Comparison of ENCODE assay signal across 20 cellular contexts in genomic region chr22:16932577-16932976, GRCh38.
A peak's percentile ranks its signal among the peaks of the same experiment; 100 is the strongest.
DNase-seq lines count a peak whose midpoint lies in the region; ATAC-seq and TF ChIP-seq lines count a peak whose summit lies in the region.
"Had no signal": no experiment of that assay in that cellular context is flagged by ENCODE, and none has a peak within 500 bp of the region (broad histone marks: within the 10 kb centered on the region; RNA-seq: fewer than 3 reads in every experiment).

No MANE protein-coding gene starts in this region.

- no peak overlapping the region for H3K4me2 ChIP-seq in H9 (ENCODE audit: insufficient read depth, insufficient read length, low read length)

- peaks cover 59% of the 10 kb centered on the region for H3K27me3 Mint-ChIP-seq in H9 (ENCODE audit: low read depth)

- H3K23me2 ChIP-seq in H9 (ENCODE audit: insufficient read length, low read depth, low read length, poor library complexity, severe bottlenecking), result no peaks in the 10 kb centered on the region

- H3K23ac ChIP-seq in H9 (ENCODE audit: insufficient read length, low read depth, low read length), result no peak overlapping the region

- no peak overlapping the region for H3K4ac ChIP-seq in H9 (ENCODE audit: low read depth, low read length)

- no peak overlapping the region for H2BK5ac ChIP-seq in H9 (ENCODE audit: insufficient read length, low read length)

- H3K9me3 Mint-ChIP-seq in H9, result peaks cover 90 to 100% of the 10 kb centered on the region in 2 experiments
- H3K9me3 Mint-ChIP-seq: activated T-cell treated with anti-CD3 and anti-CD28 coated beads, Interleukin-2, amount 50 U/mL, for 4 hours had no signal

- no CpG with 5 or more reads among the region's 3 CpGs for WGBS in H9 (ENCODE audit: extremely low coverage, insufficient read length, low lambda C conversion rate)
- WGBS in lung, 2 donors, result 51 to 56% methylated on average over 3 of the region's 3 CpGs

- H3K27me3 ChIP-seq in H9 (ENCODE audit: insufficient read depth, low read length), result no peaks in the 10 kb centered on the region; the same call in 1 of the 2 replicates
- no peaks in the 10 kb centered on the region for H3K27me3 ChIP-seq in lung (ENCODE audit: control insufficient read depth, insufficient read depth)
- H3K27me3 ChIP-seq: SJSA1 had no signal

- H3K56ac ChIP-seq in H9 (ENCODE audit: insufficient read length, low read depth, low read length), result no peak overlapping the region

- no peak overlapping the region for H2BK20ac ChIP-seq in H9 (ENCODE audit: low read depth, low read length, poor library complexity, severe bottlenecking)

- H3K79me1 ChIP-seq in H9 (ENCODE audit: insufficient read depth, low read depth, low read length, poor library complexity, severe bottlenecking), result no peaks in the 10 kb centered on the region

- no peaks in the 10 kb centered on the region for H3K9me3 ChIP-seq in H9 (ENCODE audit: control insufficient read depth, low read depth, low read length)
- no peaks in the 10 kb centered on the region for H3K9me3 ChIP-seq in lung (ENCODE audit: control insufficient read depth in 2 of 2, insufficient read depth in 1 of 2, low read length in 1 of 2)
- H3K9me3 ChIP-seq: mucosa of descending colon, pancreas, SJSA1, upper lobe of right lung had no signal

- no peak overlapping the region for H2AK5ac ChIP-seq in H9 (ENCODE audit: insufficient read length, low read length)

- in situ Hi-C loops in SK-MEL-5 (cut with HindIII; ENCODE audit: low pct_unique_long_range_greater_than_20kb, low sequenced_read_pairs), result no loop called here

- no peak overlapping the region for H4K5ac ChIP-seq in H9 (ENCODE audit: insufficient read length, low read depth, low read length)

- TF ChIP-seq CTCF in H9 (conservative IDR thresholded peaks at IDR 0.05), result peak; percentile 34; the same call in 1 of the 3 replicates
- no peak for TF ChIP-seq CTCF in lung (IDR thresholded peaks at IDR 0.05; ENCODE audit: control extremely low read depth, extremely low read depth)

- no peak overlapping the region for H3K27ac ChIP-seq in H9 (ENCODE audit: insufficient read length, low read depth, low read length)
- no peak overlapping the region for H3K27ac ChIP-seq in lung (ENCODE audit: low read depth in 1 of 2, low read length in 1 of 2)
- H3K27ac ChIP-seq: HL-60, pancreas, SJSA1, upper lobe of right lung had no signal

- no peak overlapping the region for H3K9ac ChIP-seq in H9 (ENCODE audit: extremely low read depth, insufficient read length, low read length)

- H3K14ac ChIP-seq in H9 (ENCODE audit: insufficient read depth, low read length), result no peak overlapping the region

- no peak overlapping the region for H2BK120ac ChIP-seq in H9 (ENCODE audit: low read depth, low read length, poor library complexity, severe bottlenecking)

- no peak overlapping the region for H4K91ac ChIP-seq in H9 (ENCODE audit: insufficient read length, low read depth, low read length)

- no peak overlapping the region for H3K4me3 ChIP-seq in lung
- H3K4me3 ChIP-seq: mucosa of descending colon, pancreas, SJSA1, upper lobe of right lung had no signal

- ATAC-seq in lung (ENCODE audit: insufficient read depth, low FRiP score) (no peak), HG03439 (IDR thresholded peaks at IDR 0.05; ENCODE audit: unreplicated experiment) (no peak), GM18867 (IDR thresholded peaks at IDR 0.05; ENCODE audit: unreplicated experiment) (no peak)
- ATAC-seq: activated T-cell treated with anti-CD3 and anti-CD28 coated beads, Interleukin-2, amount 50 U/mL, for 4 hours; mucosa of descending colon; pancreas; upper lobe of right lung had no signal

- no peaks in the 10 kb centered on the region for H3K79me2 ChIP-seq in H9 (ENCODE audit: insufficient read depth, low read length)

- H4K20me1 ChIP-seq in H9 (ENCODE audit: control insufficient read depth, insufficient read depth, insufficient read length), result no peaks in the 10 kb centered on the region

- H3K18ac ChIP-seq in H9 (ENCODE audit: insufficient read length, low read depth, low read length), result no peak overlapping the region

- H3K36me3 Mint-ChIP-seq in H9 (ENCODE audit: insufficient read depth in 1 of 3, low read depth in 3 of 3), result no peaks in the 10 kb centered on the region; a peak in 2 of 7 replicates

- H3T11ph ChIP-seq in H9 (ENCODE audit: low read length), result no peak overlapping the region

- H3K4me1 Mint-ChIP-seq in H9, result peaks cover 0 to 3% of the 10 kb centered on the region in 2 experiments; a peak in 1 of 4 replicates

- peak overlapping the region in 1 of 3 experiments; percentile 76; a peak in 1 of 7 replicates for H3K27ac Mint-ChIP-seq in H9

- DNase-seq in NCI-H1694 treated with DMSO at 0.1 percent for 48 hours (lab: John Stamatoyannopoulos, UW), result peak; percentile 32
- no peak for DNase-seq in NCI-H1694 (lab: John Stamatoyannopoulos, UW)
- no peak for DNase-seq in H9
- DNase-seq in SK-MEL-5 (ENCODE audit: low read depth, low spot score), result peak; percentile 83
- peak; percentile 13 for DNase-seq in lung (ENCODE audit: low spot score)
- no peak for DNase-seq in NK-92 treated with Interleukin-12 subunit alpha and Interleukin-12 subunit beta, amount 100 ng/mL, for 24 hours (lab: John Stamatoyannopoulos, UW)
- DNase-seq: activated T-cell treated with anti-CD3 and anti-CD28 coated beads, Interleukin-2, amount 50 U/mL, for 4 hours; amniotic stem cell; cortex of kidney; DMS79; mucosa of descending colon; NCI-H1048; NCI-H69; pancreas; stimulated activated CD8-positive, alpha-beta memory T cell treated with anti-CD3 and anti-CD28 coated beads, Interleukin-4, amount 100 ng/mL, for 48 hours; upper lobe of right lung had no signal

- H3K36me3 ChIP-seq in lung (ENCODE audit: control insufficient read depth in 2 of 2, insufficient read depth in 2 of 2, low read length in 2 of 2), result no peaks in the 10 kb centered on the region
- H3K36me3 ChIP-seq: pancreas, SJSA1, upper lobe of right lung had no signal

- H3K4me1 ChIP-seq in H9 (ENCODE audit: insufficient read depth, low read length), result no peaks in the 10 kb centered on the region
- H3K4me1 ChIP-seq in lung (ENCODE audit: control insufficient read depth in 2 of 2, insufficient read depth in 2 of 2, low read length in 2 of 2), result no peaks in the 10 kb centered on the region
- H3K4me1 ChIP-seq: pancreas, SJSA1, upper lobe of right lung had no signal

- H3K4me3 Mint-ChIP-seq in H9, result no peak overlapping the region
- H3K4me3 Mint-ChIP-seq: activated T-cell treated with anti-CD3 and anti-CD28 coated beads, Interleukin-2, amount 50 U/mL, for 4 hours had no signal

- H2AFZ ChIP-seq in H9 (ENCODE audit: low read length), result no peak overlapping the region

- H2BK12ac ChIP-seq in H9 (ENCODE audit: insufficient read length, low read depth, low read length), result no peak overlapping the region

- no peak overlapping the region for H4K8ac ChIP-seq in H9 (replicated peaks; ENCODE audit: insufficient read length, low read depth, low read length)

- no peak overlapping the region for H2BK15ac ChIP-seq in H9 (ENCODE audit: low read depth, low read length)

Comparison
In these comparisons a context has a peak if more than half of its experiments do, and no peak if none do; other contexts are left out.
1. DNase-seq: peak in NCI-H1694 treated with DMSO at 0.1 percent for 48 hours (single experiment), SK-MEL-5 (single experiment) and lung (single experiment); none in NCI-H1694 (single experiment), H9 (single experiment) and NK-92 treated with Interleukin-12 subunit alpha and Interleukin-12 subunit beta, amount 100 ng/mL, for 24 hours (single experiment).